Comparison of ENCODE assay signal across 11 cellular contexts in the genomic region with DNA sequence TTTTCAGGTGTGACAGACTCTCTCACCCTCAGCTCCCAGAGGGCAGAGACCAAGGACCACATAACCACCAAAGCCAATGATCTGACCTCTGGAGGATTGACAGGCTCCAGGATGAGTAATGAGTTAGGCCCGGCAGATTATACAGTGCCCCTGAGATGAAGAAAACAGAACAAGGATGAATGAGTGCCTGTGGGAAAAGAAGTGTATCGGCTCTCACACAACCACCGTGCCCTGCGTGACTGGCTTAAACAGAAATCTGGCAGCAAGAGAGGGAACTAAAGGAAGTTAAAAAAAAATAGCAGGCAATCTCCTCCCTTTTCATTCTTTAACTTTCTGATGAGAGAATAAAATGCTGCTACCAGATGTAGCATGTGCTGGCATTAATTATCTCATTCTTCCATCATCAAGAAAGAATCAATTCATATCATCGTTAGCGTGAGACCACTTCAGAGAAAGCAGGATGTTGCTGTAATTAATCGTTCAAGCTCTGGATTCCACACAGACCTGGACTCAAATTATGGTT.
DNase-seq lines count a peak whose midpoint lies in the region; ATAC-seq and TF ChIP-seq lines count a peak whose summit lies in the region.
"Had no signal": no experiment of that assay in that cellular context is flagged by ENCODE, and none has a peak within 500 bp of the region (broad histone marks: within the 10 kb centered on the region; RNA-seq: fewer than 3 reads in every experiment).

No MANE protein-coding gene starts in this region.

- no peaks in the 10 kb centered on the region for H3K27me3 Mint-ChIP-seq in activated T-cell treated with anti-CD3 and anti-CD28 coated beads, Interleukin-2, amount 50 U/mL, for 4 hours (ENCODE audit: low read depth)

- no peak overlapping the region for H3K4me3 ChIP-seq in choroid plexus epithelial cell (ENCODE audit: low read depth, low read length)

- ATAC-seq in GM19025 (IDR thresholded peaks at IDR 0.05; ENCODE audit: low read depth, unreplicated experiment) = peak; percentile 78
- ATAC-seq in HG03175 (IDR thresholded peaks at IDR 0.05; ENCODE audit: unreplicated experiment) = peak; percentile 44
- ATAC-seq in activated T-cell treated with anti-CD3 and anti-CD28 coated beads, Interleukin-2, amount 50 U/mL, for 4 hours = no peak

- DNase-seq in choroid plexus epithelial cell (ENCODE audit: low read depth) (peak; percentile 88), renal cortical epithelial cell (ENCODE audit: low read depth) (peak; percentile 84), RKO (ENCODE audit: low spot score) (no peak)
- no peak for DNase-seq in activated naive CD4-positive, alpha-beta T cell treated with anti-CD3 and anti-CD28 coated beads, Interleukin-2, amount 50 U/mL, for 16 hours
- DNase-seq in stimulated activated naive CD4-positive, alpha-beta T cell (lab: John Stamatoyannopoulos, UW) = no peak
- no peak for DNase-seq in activated T-cell treated with anti-CD3 and anti-CD28 coated beads, Interleukin-2, amount 50 U/mL, for 4 hours
- DNase-seq: amygdala; GDM1; stimulated activated CD4-positive, alpha-beta T cell treated with anti-CD3 and anti-CD28 coated beads, Interleukin-2, amount 100 ng/mL, for 24 hours had no signal

- H3K4me1 Mint-ChIP-seq in activated T-cell treated with anti-CD3 and anti-CD28 coated beads, Interleukin-2, amount 50 U/mL, for 4 hours (ENCODE audit: low read depth) = no peaks in the 10 kb centered on the region

- TF ChIP-seq CTCF in choroid plexus epithelial cell (conservative IDR thresholded peaks at IDR 0.05; ENCODE audit: low read depth, low read length) = no peak

- no peaks in the 10 kb centered on the region for H3K36me3 Mint-ChIP-seq in activated T-cell treated with anti-CD3 and anti-CD28 coated beads, Interleukin-2, amount 50 U/mL, for 4 hours (ENCODE audit: insufficient read depth)

- no peak overlapping the region for H3K4me3 Mint-ChIP-seq in activated T-cell treated with anti-CD3 and anti-CD28 coated beads, Interleukin-2, amount 50 U/mL, for 4 hours

- H3K9me3 Mint-ChIP-seq in activated T-cell treated with anti-CD3 and anti-CD28 coated beads, Interleukin-2, amount 50 U/mL, for 4 hours = peaks cover 4% of the 10 kb centered on the region

Comparison
In these comparisons a context has a peak if more than half of its experiments do, and no peak if none do; other contexts are left out.
1. ATAC-seq: peak in GM19025 (single experiment) and HG03175 (single experiment); none in activated T-cell treated with anti-CD3 and anti-CD28 coated beads, Interleukin-2, amount 50 U/mL, for 4 hours (0 of 2).
2. DNase-seq: peak in choroid plexus epithelial cell (single experiment) and renal cortical epithelial cell (single experiment); none in activated naive CD4-positive, alpha-beta T cell treated with anti-CD3 and anti-CD28 coated beads, Interleukin-2, amount 50 U/mL, for 16 hours (single experiment), stimulated activated naive CD4-positive, alpha-beta T cell (0 of 6), activated T-cell treated with anti-CD3 and anti-CD28 coated beads, Interleukin-2, amount 50 U/mL, for 4 hours (single experiment) and RKO (single experiment).